10 cellular contexts compared by ENCODE assay signal in genomic region chr6:117270121-117270959, GRCh38. TPM values are rescaled to one million over a fixed set of nuclear protein-coding genes. Genes with fewer than 3 reads are reported as not detected.
A peak's percentile ranks its signal among the peaks of the same experiment; 100 is the strongest.
DNase-seq lines count a peak whose midpoint lies in the region; ATAC-seq and TF ChIP-seq lines count a peak whose summit lies in the region.
"Had no signal": no experiment of that assay in that cellular context is flagged by ENCODE, and none has a peak within 500 bp of the region (broad histone marks: within the 10 kb centered on the region; RNA-seq: fewer than 3 reads in every experiment).

No MANE protein-coding gene starts in this region.

- H3K27ac ChIP-seq in right atrium auricular region (no peak overlapping the region), rectal smooth muscle tissue (ENCODE audit: low read depth, low read length) (no peak overlapping the region)

- H3K27me3 ChIP-seq in right atrium auricular region (peaks cover 53 to 54% of the 10 kb centered on the region in 2 donors), rectal smooth muscle tissue (ENCODE audit: control insufficient read depth, insufficient read depth, low read length) (peaks cover 43% of the 10 kb centered on the region)

- H3K4me3 ChIP-seq in right atrium auricular region (peak overlapping the region; percentile 17 to 33), rectal smooth muscle tissue (ENCODE audit: low read length) (peak overlapping the region; percentile 33)

- H3K36me3 ChIP-seq in right atrium auricular region (no peaks in the 10 kb centered on the region), rectal smooth muscle tissue (ENCODE audit: control insufficient read depth, insufficient read depth, low read length) (no peaks in the 10 kb centered on the region)

- no peak for DNase-seq in right atrium auricular region (ENCODE audit: low spot score)
- no peak for DNase-seq in DMS153 (lab: John Stamatoyannopoulos, UW)
- DNase-seq in NCI-H510A treated with DMSO at 0.1 percent for 48 hours (lab: John Stamatoyannopoulos, UW), result no peak
- DNase-seq: effector CD8-positive, alpha-beta T cell had no signal

- TF ChIP-seq CTCF in right atrium auricular region (IDR thresholded peaks at IDR 0.05), result no peak

- H3K4me1 ChIP-seq in right atrium auricular region, result peaks cover 0 to 21% of the 10 kb centered on the region in 2 donors
- peaks cover 4% of the 10 kb centered on the region for H3K4me1 ChIP-seq in rectal smooth muscle tissue (ENCODE audit: control insufficient read depth, insufficient read depth, low read length)

- H3K9ac ChIP-seq in rectal smooth muscle tissue (ENCODE audit: low read length), result no peak overlapping the region

- peak; percentile 39 for ATAC-seq in GM18907 (IDR thresholded peaks at IDR 0.05; ENCODE audit: unreplicated experiment)
- ATAC-seq in SK-N-SH treated with all-trans-retinoic acid at 6 μM for 48 hours, result peak; percentile 52
- no peak for ATAC-seq in GM18502 (IDR thresholded peaks at IDR 0.05; ENCODE audit: poor library complexity, unreplicated experiment)
- ATAC-seq in HG03442 (IDR thresholded peaks at IDR 0.05; ENCODE audit: unreplicated experiment), result no peak

- no peaks in the 10 kb centered on the region for H3K9me3 ChIP-seq in right atrium auricular region

TF ChIP-seq in SK-N-SH treated with all-trans-retinoic acid at 6 μM for 48 hours, 23 proteins besides CTCF, POLR2A, EP300 and RAD21:
- TF ChIP-seq ISL1 (CRISPR knock-in tag; IDR thresholded peaks at IDR 0.05) (no peak), CREB5 (CRISPR knock-in tag; IDR thresholded peaks at IDR 0.05; ENCODE audit: low read depth) (no peak), BACH2 (CRISPR knock-in tag; IDR thresholded peaks at IDR 0.05; ENCODE audit: borderline replicate concordance) (no peak), ZNF565 (CRISPR knock-in tag; conservative IDR thresholded peaks at IDR 0.05; ENCODE audit: low read depth) (no peak), ARNTL (CRISPR knock-in tag; IDR thresholded peaks at IDR 0.05; ENCODE audit: borderline replicate concordance, low read depth) (no peak), GLIS3 (CRISPR knock-in tag; IDR thresholded peaks at IDR 0.05) (no peak), POU6F1 (CRISPR knock-in tag; IDR thresholded peaks at IDR 0.05; ENCODE audit: borderline replicate concordance, low read depth) (no peak), ZNF8 (CRISPR knock-in tag; IDR thresholded peaks at IDR 0.05) (no peak), TCF4 (CRISPR knock-in tag; IDR thresholded peaks at IDR 0.05; ENCODE audit: borderline replicate concordance) (no peak), ZFP30 (CRISPR knock-in tag; IDR thresholded peaks at IDR 0.05) (no peak), ZFP3 (CRISPR knock-in tag; IDR thresholded peaks at IDR 0.05) (no peak), OSR1 (CRISPR knock-in tag; IDR thresholded peaks at IDR 0.05) (no peak), ESRRG (CRISPR knock-in tag; IDR thresholded peaks at IDR 0.05) (no peak), TOX (CRISPR knock-in tag; IDR thresholded peaks at IDR 0.05; ENCODE audit: borderline replicate concordance) (no peak)

RNA-seq across cellular contexts. Expression of gene VGLL2, which starts 5.0 kb away (rescaled TPM):
- total RNA-seq in right atrium auricular region, result 1 to 10 TPM in 1 of 2 donors, not detected in 1; 4.2 TPM
- total RNA-seq: pulmonary artery endothelial cell had no signal

Comparison
In these comparisons a context has a peak if more than half of its experiments do, and no peak if none do; other contexts are left out.
1. ATAC-seq: peak in GM18907 (single experiment) and SK-N-SH treated with all-trans-retinoic acid at 6 μM for 48 hours (single experiment); none in GM18502 (single experiment) and HG03442 (single experiment).